Comparison of ENCODE assay signal across 22 cellular contexts in genomic region chr1:67942269-67942668, GRCh38.
"Had no signal": no experiment of that assay in that cellular context is flagged by ENCODE, and none has a peak within 500 bp of the region (broad histone marks: within the 10 kb centered on the region; RNA-seq: fewer than 3 reads in every experiment).

No MANE protein-coding gene starts in this region.

- H3K4me3 Mint-ChIP-seq: activated B cell treated with CpG ODN at 0.5 μM for 24 hours; activated CD4-positive, alpha-beta T cell treated with anti-CD3 and anti-CD28 coated beads, Interleukin-2, amount 10 ng/mL, durations not matched to agents 24 days and 14 days; activated CD8-positive, alpha-beta T cell treated with anti-CD3 and anti-CD28 coated beads, Interleukin-2, amount 10 ng/mL, durations not matched to agents 7 days and 5 days; activated naive CD4-positive, alpha-beta T cell treated with anti-CD3 and anti-CD28 coated beads, Interleukin-2, amount 50 U/mL, for 24 hours; central memory CD8-positive, alpha-beta T cell; dendritic cell treated with granulocyte-macrophage colony-stimulating factor and Interleukin-4, amounts not matched to agents 40 ng/mL and 50 ng/mL, for 4 days; effector memory CD8-positive, alpha-beta T cell; natural killer cell; stimulated activated naive CD8-positive, alpha-beta T cell treated with anti-CD3 and anti-CD28 coated beads, Interleukin-15, amount 100 ng/mL, for 72 hours; T-helper 2 cell treated with Interferon-gamma antibody and Interleukin-4, amounts not matched to agents 5 μg/mL and 100 μg/mL, for 36 hours had no signal

- H3K36me3 Mint-ChIP-seq: activated naive CD4-positive, alpha-beta T cell treated with anti-CD3 and anti-CD28 coated beads, Interleukin-2, amount 50 U/mL, for 24 hours; natural killer cell had no signal

- H3K36me3 ChIP-seq: neutrophil, sigmoid colon, spleen, upper lobe of left lung had no signal

- H3K27ac ChIP-seq: body of pancreas, foreskin keratinocyte, neutrophil, parathyroid adenoma, sigmoid colon, spleen, upper lobe of left lung had no signal

- H3K4me1 ChIP-seq: body of pancreas, foreskin keratinocyte had no signal

- H3K27ac Mint-ChIP-seq: activated B cell treated with CpG ODN at 0.5 μM for 24 hours; activated CD4-positive, alpha-beta T cell treated with anti-CD3 and anti-CD28 coated beads, Interleukin-2, amount 10 ng/mL, durations not matched to agents 24 days and 14 days; activated CD8-positive, alpha-beta T cell treated with anti-CD3 and anti-CD28 coated beads, Interleukin-2, amount 10 ng/mL, durations not matched to agents 7 days and 5 days; activated naive CD4-positive, alpha-beta T cell treated with anti-CD3 and anti-CD28 coated beads, Interleukin-2, amount 50 U/mL, for 24 hours; dendritic cell treated with granulocyte-macrophage colony-stimulating factor and Interleukin-4, amounts not matched to agents 40 ng/mL and 50 ng/mL, for 4 days; effector memory CD8-positive, alpha-beta T cell; natural killer cell; stimulated activated naive CD8-positive, alpha-beta T cell treated with anti-CD3 and anti-CD28 coated beads, Interleukin-15, amount 100 ng/mL, for 72 hours; T-helper 2 cell treated with Interferon-gamma antibody and Interleukin-4, amounts not matched to agents 5 μg/mL and 100 μg/mL, for 36 hours had no signal

- H3K27me3 Mint-ChIP-seq: activated B cell treated with CpG ODN at 0.5 μM for 24 hours; activated CD4-positive, alpha-beta T cell treated with anti-CD3 and anti-CD28 coated beads, Interleukin-2, amount 10 ng/mL, durations not matched to agents 24 days and 14 days; activated naive CD4-positive, alpha-beta T cell treated with anti-CD3 and anti-CD28 coated beads, Interleukin-2, amount 50 U/mL, for 24 hours; dendritic cell treated with granulocyte-macrophage colony-stimulating factor and Interleukin-4, amounts not matched to agents 40 ng/mL and 50 ng/mL, for 4 days had no signal

- H3K9me3 ChIP-seq: body of pancreas, neutrophil, sigmoid colon, spleen, upper lobe of left lung had no signal

- H3K9me3 Mint-ChIP-seq: activated B cell treated with CpG ODN at 0.5 μM for 24 hours; activated CD4-positive, alpha-beta T cell treated with anti-CD3 and anti-CD28 coated beads, Interleukin-2, amount 10 ng/mL, durations not matched to agents 24 days and 14 days; activated naive CD4-positive, alpha-beta T cell treated with anti-CD3 and anti-CD28 coated beads, Interleukin-2, amount 50 U/mL, for 24 hours; central memory CD8-positive, alpha-beta T cell; dendritic cell treated with granulocyte-macrophage colony-stimulating factor and Interleukin-4, amounts not matched to agents 40 ng/mL and 50 ng/mL, for 4 days; stimulated activated naive CD8-positive, alpha-beta T cell treated with anti-CD3 and anti-CD28 coated beads, Interleukin-15, amount 100 ng/mL, for 72 hours; T-helper 2 cell treated with Interferon-gamma antibody and Interleukin-4, amounts not matched to agents 5 μg/mL and 100 μg/mL, for 36 hours had no signal

- H3K4me3 ChIP-seq: body of pancreas, sigmoid colon, spleen, upper lobe of left lung had no signal

- DNase-seq: activated B cell treated with CpG ODN at 0.5 μM for 24 hours; activated CD4-positive, alpha-beta T cell treated with anti-CD3 and anti-CD28 coated beads, Interleukin-2, amount 10 ng/mL, durations not matched to agents 24 days and 14 days; activated CD8-positive, alpha-beta memory T cell treated with anti-CD3 and anti-CD28 coated beads, Interleukin-2, amount 50 U/mL, for 4 hours; activated CD8-positive, alpha-beta T cell treated with anti-CD3 and anti-CD28 coated beads, Interleukin-2, amount 10 ng/mL, durations not matched to agents 7 days and 5 days; activated effector memory CD4-positive, alpha-beta T cell treated with anti-CD3 and anti-CD28 coated beads, Interleukin-2, amount 50 U/mL, for 16 hours; activated T-cell treated with anti-CD3 and anti-CD28 coated beads, Interleukin-2, amount 50 U/mL, for 48 hours; body of pancreas; effector memory CD8-positive, alpha-beta T cell; foreskin keratinocyte; glutamatergic neuron; mesendoderm; natural killer cell; sigmoid colon; spleen; stimulated activated naive CD8-positive, alpha-beta T cell treated with anti-CD3 and anti-CD28 coated beads, Interleukin-15, amount 100 ng/mL, for 72 hours; upper lobe of left lung had no signal

- H3K27me3 ChIP-seq: body of pancreas, foreskin keratinocyte, neutrophil, sigmoid colon, spleen, upper lobe of left lung had no signal

- ATAC-seq: activated CD8-positive, alpha-beta T cell treated with anti-CD3 and anti-CD28 coated beads, Interleukin-2, amount 10 ng/mL, durations not matched to agents 7 days and 5 days; body of pancreas; effector memory CD8-positive, alpha-beta T cell; foreskin keratinocyte; natural killer cell; stimulated activated naive CD8-positive, alpha-beta T cell treated with anti-CD3 and anti-CD28 coated beads, Interleukin-15, amount 100 ng/mL, for 72 hours had no signal

- H3K4me1 Mint-ChIP-seq: activated B cell treated with CpG ODN at 0.5 μM for 24 hours; activated CD4-positive, alpha-beta T cell treated with anti-CD3 and anti-CD28 coated beads, Interleukin-2, amount 10 ng/mL, durations not matched to agents 24 days and 14 days; activated naive CD4-positive, alpha-beta T cell treated with anti-CD3 and anti-CD28 coated beads, Interleukin-2, amount 50 U/mL, for 24 hours; central memory CD8-positive, alpha-beta T cell; natural killer cell; stimulated activated naive CD8-positive, alpha-beta T cell treated with anti-CD3 and anti-CD28 coated beads, Interleukin-15, amount 100 ng/mL, for 72 hours had no signal
